In genomic region chr9:684950-685340, GRCh38 we compare ENCODE assay signal across 9 cellular contexts.
A peak's percentile ranks its signal among the peaks of the same experiment; 100 is the strongest.
DNase-seq lines count a peak whose midpoint lies in the region; ATAC-seq and TF ChIP-seq lines count a peak whose summit lies in the region.
"Had no signal": no experiment of that assay in that cellular context is flagged by ENCODE, and none has a peak within 500 bp of the region (broad histone marks: within the 10 kb centered on the region; RNA-seq: fewer than 3 reads in every experiment).

No MANE protein-coding gene starts in this region.

- H3K27me3 Mint-ChIP-seq in T-cell: no peaks in the 10 kb centered on the region

- intact Hi-C loops in esophagus squamous epithelium (cut with DNase I): no loop called here

- H3K79me2 ChIP-seq in SK-N-SH (ENCODE audit: insufficient read depth): no peaks in the 10 kb centered on the region

- H3K4me3 Mint-ChIP-seq in T-cell: no peak overlapping the region

- H3K4me1 Mint-ChIP-seq in T-cell: no peaks in the 10 kb centered on the region

- WGBS in SK-N-SH (ENCODE audit: low lambda C conversion rate): 18% methylated on average over 4 of the region's 4 CpGs
- 16 to 29% methylated on average over 4 of the region's 4 CpGs for WGBS in esophagus squamous epithelium, 2 donors

- H3K36me3 ChIP-seq in SK-N-SH (replicated peaks in 1 of 2; ENCODE audit: control insufficient read depth in 1 of 2, insufficient read depth in 2 of 2, low read length in 1 of 2): no peaks in the 10 kb centered on the region
- peaks cover 0 to 4% (median 0%) of the 10 kb centered on the region in 3 donors for H3K36me3 ChIP-seq in esophagus squamous epithelium

- POLR2A ChIA-PET in SK-N-SH (lab: Yijun Ruan, JAX) (no interaction called here), T-cell (lab: Charles Lee) (no interaction called here)

- peaks cover 10% of the 10 kb centered on the region for H3K36me3 Mint-ChIP-seq in T-cell

- no peaks in the 10 kb centered on the region for H3K9me3 Mint-ChIP-seq in T-cell

- no peak overlapping the region for H3K27ac Mint-ChIP-seq in T-cell

- no peaks in the 10 kb centered on the region for H3K9me2 ChIP-seq in SK-N-SH

- peak overlapping the region; percentile 50 for H2AFZ ChIP-seq in SK-N-SH (ENCODE audit: low read depth)

- no peaks in the 10 kb centered on the region for H3K9me3 ChIP-seq in SK-N-SH
- H3K9me3 ChIP-seq in esophagus squamous epithelium: no peaks in the 10 kb centered on the region

- no peaks in the 10 kb centered on the region for H3K27me3 ChIP-seq in SK-N-SH (ENCODE audit: insufficient read depth)
- H3K27me3 ChIP-seq in esophagus squamous epithelium: no peaks in the 10 kb centered on the region

- peak overlapping the region; percentile 76 for H3K9ac ChIP-seq in SK-N-SH

- ATAC-seq in T-cell (replicated peaks in 1 of 4) (no peak), HG03196 (IDR thresholded peaks at IDR 0.05; ENCODE audit: unreplicated experiment) (no peak), HG03342 (IDR thresholded peaks at IDR 0.05; ENCODE audit: unreplicated experiment) (no peak)

- TF ChIP-seq POLR2A in esophagus squamous epithelium (IDR thresholded peaks at IDR 0.05): no peak

- no peak for TF ChIP-seq RAD21 in SK-N-SH (IDR thresholded peaks at IDR 0.05; ENCODE audit: low read length)

- no peaks in the 10 kb centered on the region; a peak in 2 of 4 replicates for H3K4me1 ChIP-seq in SK-N-SH (ENCODE audit: control insufficient read depth in 1 of 2, insufficient read depth in 2 of 2, low read depth in 1 of 2, low read length in 1 of 2)
- peaks cover 27 to 86% (median 55%) of the 10 kb centered on the region in 3 donors for H3K4me1 ChIP-seq in esophagus squamous epithelium

- TF ChIP-seq EP300 in SK-N-SH (IDR thresholded peaks at IDR 0.05; ENCODE audit: borderline replicate concordance in 1 of 2, low read depth in 1 of 2, low read length in 1 of 2): 0 out of 4 replicates have a peak, but pooled peaks of 1 of the 2 experiments have one; percentile 22

- H3K4me2 ChIP-seq in SK-N-SH: peak overlapping the region; percentile 76

- no peaks in the 10 kb centered on the region for H4K20me1 ChIP-seq in SK-N-SH (ENCODE audit: insufficient read depth)

- peak overlapping the region; percentile 37 to 52; a peak in 3 of 4 replicates for H3K4me3 ChIP-seq in SK-N-SH (ENCODE audit: low read depth in 2 of 2, low read length in 1 of 2)
- H3K4me3 ChIP-seq in esophagus squamous epithelium: peak overlapping the region; percentile 25 to 54 (median 32)

- H3F3A ChIP-seq in SK-N-SH (replicated peaks; ENCODE audit: insufficient read depth): peaks cover 26% of the 10 kb centered on the region

- DNase-seq in AML-193 (lab: John Stamatoyannopoulos, UW): peak; percentile 33 to 38
- no peak for DNase-seq in SK-N-SH
- DNase-seq in esophagus squamous epithelium (lab: John Stamatoyannopoulos, UW): no peak
- peak; percentile 24 for DNase-seq in pons (ENCODE audit: low spot score)
- no peak for DNase-seq in T-cell
- no peak for DNase-seq in activated CD8-positive, alpha-beta memory T cell treated with anti-CD3 and anti-CD28 coated beads, Interleukin-2, amount 50 U/mL, for 48 hours
- DNase-seq: DMS153 had no signal

- CTCF ChIA-PET in SK-N-SH (lab: Yijun Ruan, JAX) (no interaction called here), T-cell (lab: Charles Lee) (no interaction called here)

- H3K27ac ChIP-seq in SK-N-SH (ENCODE audit: low read depth in 2 of 2, low read length in 1 of 2): peak overlapping the region; percentile 84 to 91; a peak in 3 of 4 replicates
- peak overlapping the region; percentile 88 to 92 (median 90) for H3K27ac ChIP-seq in esophagus squamous epithelium

- no peak for TF ChIP-seq CTCF in SK-N-SH (IDR thresholded peaks at IDR 0.05)
- TF ChIP-seq CTCF in esophagus squamous epithelium (IDR thresholded peaks at IDR 0.05): no peak

TF ChIP-seq in SK-N-SH, 30 proteins besides CTCF, POLR2A, EP300 and RAD21:
- TF ChIP-seq, protein P1, sequence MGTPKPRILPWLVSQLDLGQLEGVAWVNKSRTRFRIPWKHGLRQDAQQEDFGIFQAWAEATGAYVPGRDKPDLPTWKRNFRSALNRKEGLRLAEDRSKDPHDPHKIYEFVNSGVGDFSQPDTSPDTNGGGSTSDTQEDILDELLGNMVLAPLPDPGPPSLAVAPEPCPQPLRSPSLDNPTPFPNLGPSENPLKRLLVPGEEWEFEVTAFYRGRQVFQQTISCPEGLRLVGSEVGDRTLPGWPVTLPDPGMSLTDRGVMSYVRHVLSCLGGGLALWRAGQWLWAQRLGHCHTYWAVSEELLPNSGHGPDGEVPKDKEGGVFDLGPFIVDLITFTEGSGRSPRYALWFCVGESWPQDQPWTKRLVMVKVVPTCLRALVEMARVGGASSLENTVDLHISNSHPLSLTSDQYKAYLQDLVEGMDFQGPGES (IDR thresholded peaks at IDR 0.05; ENCODE audit: low read depth, low read length): no peak
- TF ChIP-seq TCF12 (IDR thresholded peaks at IDR 0.05): peak; percentile 72
- peak; percentile 86 for TF ChIP-seq MEF2A (IDR thresholded peaks at IDR 0.05; ENCODE audit: borderline replicate concordance, low read depth)
- TF ChIP-seq RCOR1 (IDR thresholded peaks at IDR 0.05; ENCODE audit: low read length): no peak
- peak; percentile 28; the same call in 1 of the 2 replicates for TF ChIP-seq PBX3 (IDR thresholded peaks at IDR 0.05)
- no peak for TF ChIP-seq FOSL2 (IDR thresholded peaks at IDR 0.05; ENCODE audit: borderline replicate concordance, low read depth)
- peak; percentile 65 for TF ChIP-seq JUND (IDR thresholded peaks at IDR 0.05)

Comparison
In these comparisons a context has a peak if more than half of its experiments do, and no peak if none do; other contexts are left out.
1. DNase-seq: peak in AML-193 (2 of 2) and pons (single experiment); none in SK-N-SH (single experiment), esophagus squamous epithelium (single experiment), T-cell (0 of 34) and activated CD8-positive, alpha-beta memory T cell treated with anti-CD3 and anti-CD28 coated beads, Interleukin-2, amount 50 U/mL, for 48 hours (single experiment).